8 cellular contexts compared by ENCODE assay signal in the genomic region with DNA sequence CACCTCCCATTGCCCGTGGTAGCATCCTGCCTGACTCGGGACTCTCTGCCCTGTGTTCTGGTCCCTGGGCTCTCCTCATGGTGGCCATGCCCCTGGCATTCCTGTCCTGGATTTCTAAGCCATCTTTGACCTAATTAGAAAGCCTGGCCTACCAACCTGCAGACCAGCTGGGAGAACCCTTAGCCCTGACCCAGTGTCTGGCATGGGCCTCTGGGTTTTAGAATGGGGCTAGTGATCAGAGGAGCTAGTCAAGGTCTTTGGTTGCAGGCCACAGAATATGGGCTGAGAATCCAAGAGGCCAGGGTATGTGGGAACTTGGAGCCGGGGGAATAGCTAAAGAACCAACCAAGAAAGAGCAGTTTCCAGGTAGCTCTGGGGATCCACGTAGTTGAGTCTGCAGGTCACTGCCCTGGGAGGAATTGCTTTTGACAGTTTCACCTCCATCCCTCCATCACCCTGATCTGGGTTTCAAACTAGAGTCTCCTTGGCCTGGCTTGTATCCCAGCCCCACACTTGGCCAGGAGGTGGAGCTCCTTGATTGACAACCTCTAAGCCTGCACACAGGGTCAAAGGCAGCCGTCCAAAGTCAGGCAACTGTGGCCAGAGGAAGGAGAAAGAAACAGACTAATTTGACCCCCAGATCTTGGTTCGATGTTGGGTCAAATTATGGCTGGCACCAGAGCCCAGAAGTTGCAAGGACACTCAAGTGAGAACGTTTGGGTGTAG.
DNase-seq lines count a peak whose midpoint lies in the region; ATAC-seq and TF ChIP-seq lines count a peak whose summit lies in the region.

No MANE protein-coding gene starts in this region.

- H3K36me3 Mint-ChIP-seq in dendritic cell treated with granulocyte-macrophage colony-stimulating factor and Interleukin-4, amounts not matched to agents 40 ng/mL and 50 ng/mL, for 4 days (ENCODE audit: low read depth) = no peaks in the 10 kb centered on the region
- H3K36me3 Mint-ChIP-seq in memory B cell = no peaks in the 10 kb centered on the region
- H3K36me3 Mint-ChIP-seq in stimulated activated naive B cell treated with anti-CD40 and anti-IgM and Interleukin-4, amounts not matched to agents 10 μg/mL and 1 μg/mL and 100 μg/mL, for 72 hours = no peaks in the 10 kb centered on the region

- no peak overlapping the region for H3K4me3 Mint-ChIP-seq in dendritic cell treated with granulocyte-macrophage colony-stimulating factor and Interleukin-4, amounts not matched to agents 40 ng/mL and 50 ng/mL, for 4 days
- H3K4me3 Mint-ChIP-seq in memory B cell = no peak overlapping the region
- H3K4me3 Mint-ChIP-seq in stimulated activated naive B cell treated with anti-CD40 and anti-IgM and Interleukin-4, amounts not matched to agents 10 μg/mL and 1 μg/mL and 100 μg/mL, for 72 hours = no peak overlapping the region

- peaks cover 23% of the 10 kb centered on the region for H3K4me1 Mint-ChIP-seq in dendritic cell treated with granulocyte-macrophage colony-stimulating factor and Interleukin-4, amounts not matched to agents 40 ng/mL and 50 ng/mL, for 4 days (ENCODE audit: low read depth)
- peaks cover 25% of the 10 kb centered on the region for H3K4me1 Mint-ChIP-seq in memory B cell
- H3K4me1 Mint-ChIP-seq in stimulated activated naive B cell treated with anti-CD40 and anti-IgM and Interleukin-4, amounts not matched to agents 10 μg/mL and 1 μg/mL and 100 μg/mL, for 72 hours = peaks cover 23 to 40% of the 10 kb centered on the region in 2 donors

- no peak overlapping the region for H2AFZ ChIP-seq in KMS-11 (ENCODE audit: low read depth)

- peak; percentile 8 for DNase-seq in DMS53 treated with DMSO at 0.1 percent for 48 hours (lab: John Stamatoyannopoulos, UW; ENCODE audit: unreplicated experiment)
- peak; percentile 53 to 59 for DNase-seq in memory B cell (ENCODE audit: low spot score in 2 of 2)
- no peak for DNase-seq in stimulated activated naive B cell treated with anti-CD40 and anti-IgM and Interleukin-4, amounts not matched to agents 10 μg/mL and 1 μg/mL and 100 μg/mL, for 72 hours
- no peak for DNase-seq in DMS79 treated with DMSO at 0.1 percent for 48 hours (lab: John Stamatoyannopoulos, UW)

- H3K9ac ChIP-seq in KMS-11 = no peak overlapping the region

- intact Hi-C loops in dendritic cell treated with granulocyte-macrophage colony-stimulating factor and Interleukin-4, amounts not matched to agents 40 ng/mL and 50 ng/mL, for 4 days (cut with micrococcal nuclease) = loop anchor here (1.0 to 5.0 kb wide), 3 partner anchors 33 to 285 kb away; no protein-coding TSS in a partner anchor

- no peak overlapping the region for H3K4me2 ChIP-seq in KMS-11

- H3K4me1 ChIP-seq in KMS-11 (ENCODE audit: low read depth, poor library complexity, severe bottlenecking) = no peaks in the 10 kb centered on the region

- no peaks in the 10 kb centered on the region for H3K36me3 ChIP-seq in KMS-11 (ENCODE audit: insufficient read depth)

- no peaks in the 10 kb centered on the region for H3K27me3 ChIP-seq in KMS-11 (ENCODE audit: insufficient read depth, low read depth)

- no peaks in the 10 kb centered on the region for H3K79me2 ChIP-seq in KMS-11 (ENCODE audit: insufficient read depth, low read depth)

- H3K4me3 ChIP-seq in KMS-11 (IDR thresholded peaks at IDR 0.05; ENCODE audit: insufficient read depth, low read depth, low read length) = no peak overlapping the region

- no peaks in the 10 kb centered on the region for H4K20me1 ChIP-seq in KMS-11 (ENCODE audit: insufficient read depth)

- H3K27me3 Mint-ChIP-seq in dendritic cell treated with granulocyte-macrophage colony-stimulating factor and Interleukin-4, amounts not matched to agents 40 ng/mL and 50 ng/mL, for 4 days = peaks cover 11% of the 10 kb centered on the region
- H3K27me3 Mint-ChIP-seq in memory B cell = peaks cover 3% of the 10 kb centered on the region
- peaks cover 8 to 12% of the 10 kb centered on the region in 2 donors for H3K27me3 Mint-ChIP-seq in stimulated activated naive B cell treated with anti-CD40 and anti-IgM and Interleukin-4, amounts not matched to agents 10 μg/mL and 1 μg/mL and 100 μg/mL, for 72 hours

- H3K9me3 Mint-ChIP-seq in dendritic cell treated with granulocyte-macrophage colony-stimulating factor and Interleukin-4, amounts not matched to agents 40 ng/mL and 50 ng/mL, for 4 days = no peaks in the 10 kb centered on the region
- H3K9me3 Mint-ChIP-seq in memory B cell = no peaks in the 10 kb centered on the region
- H3K9me3 Mint-ChIP-seq in stimulated activated naive B cell treated with anti-CD40 and anti-IgM and Interleukin-4, amounts not matched to agents 10 μg/mL and 1 μg/mL and 100 μg/mL, for 72 hours = no peaks in the 10 kb centered on the region

- H3K27ac Mint-ChIP-seq in dendritic cell treated with granulocyte-macrophage colony-stimulating factor and Interleukin-4, amounts not matched to agents 40 ng/mL and 50 ng/mL, for 4 days = peak overlapping the region; percentile 44
- no peak overlapping the region for H3K27ac Mint-ChIP-seq in memory B cell
- no peak overlapping the region for H3K27ac Mint-ChIP-seq in stimulated activated naive B cell treated with anti-CD40 and anti-IgM and Interleukin-4, amounts not matched to agents 10 μg/mL and 1 μg/mL and 100 μg/mL, for 72 hours

- TF ChIP-seq CTCF in KMS-11 (conservative IDR thresholded peaks at IDR 0.05; ENCODE audit: low read depth, low read length) = peak; percentile 52

- H3K27ac ChIP-seq in KMS-11 = no peak overlapping the region

- ATAC-seq in activated CD4-positive, CD25-positive, alpha-beta regulatory T cell treated with anti-CD3 and anti-CD28 coated beads, Interleukin-2, amount 50 U/mL, for 24 hours = peak; percentile 62 to 71
- ATAC-seq in memory B cell (ENCODE audit: low read depth) (peak; percentile 95), HG03571 (IDR thresholded peaks at IDR 0.05; ENCODE audit: unreplicated experiment) (no peak)
- ATAC-seq in stimulated activated naive B cell treated with anti-CD40 and anti-IgM and Interleukin-4, amounts not matched to agents 10 μg/mL and 1 μg/mL and 100 μg/mL, for 72 hours (replicated peaks) = peak; percentile 92 to 95

Comparison
In these comparisons a context has a peak if more than half of its experiments do, and no peak if none do; other contexts are left out.
1. DNase-seq: peak in DMS53 treated with DMSO at 0.1 percent for 48 hours (single experiment) and memory B cell (2 of 2); none in stimulated activated naive B cell treated with anti-CD40 and anti-IgM and Interleukin-4, amounts not matched to agents 10 μg/mL and 1 μg/mL and 100 μg/mL, for 72 hours (single experiment) and DMS79 treated with DMSO at 0.1 percent for 48 hours (single experiment).